In genomic region chr17:42387663-42388380, GRCh38 we compare ENCODE assay signal across 1 cellular context.
TF ChIP-seq lines count a peak whose summit lies in the region.

No MANE protein-coding gene starts in this region.

TF ChIP-seq in K562, 482 proteins besides CTCF, POLR2A, EP300 and RAD21 (continued from another document):
- TF ChIP-seq ARID4B (CRISPR knock-in tag; IDR thresholded peaks at IDR 0.05), result peak; percentile 54
- no peak for TF ChIP-seq TBP (optimal IDR thresholded peaks at IDR 0.05; ENCODE audit: low read depth, low read length)
- TF ChIP-seq ZSCAN32 (CRISPR knock-in tag; IDR thresholded peaks at IDR 0.05), result no peak
- TF ChIP-seq HMGN3 (IDR thresholded peaks at IDR 0.05; ENCODE audit: borderline replicate concordance, extremely low read depth, insufficient read length, low read depth, low read length), result peak; percentile 12
- TF ChIP-seq ETS1 (conservative IDR thresholded peaks at IDR 0.05; ENCODE audit: control insufficient read depth, low read depth, low read length), result 0 out of 2 replicates have a peak, but pooled peaks have one; percentile 7
- TF ChIP-seq POLR3G (IDR thresholded peaks at IDR 0.05; ENCODE audit: extremely low read depth, insufficient read length, insufficient replicate concordance), result no peak
- no peak for TF ChIP-seq NFE2 (IDR thresholded peaks at IDR 0.05; ENCODE audit: low read depth)
- peak; percentile 79 for TF ChIP-seq FIP1L1 (IDR thresholded peaks at IDR 0.05; ENCODE audit: low read depth, low read length, poor library complexity, severe bottlenecking)
- no peak for TF ChIP-seq SMC3 (conservative IDR thresholded peaks at IDR 0.05; ENCODE audit: insufficient read depth, low read depth, low read length)
- TF ChIP-seq CREB5 (CRISPR knock-in tag; IDR thresholded peaks at IDR 0.05), result no peak
- TF ChIP-seq RB1 (IDR thresholded peaks at IDR 0.05; ENCODE audit: low read depth), result 0 out of 2 replicates have a peak, but pooled peaks have one; percentile 26
